ENCODE assay signal across 8 cellular contexts in the genomic region with DNA sequence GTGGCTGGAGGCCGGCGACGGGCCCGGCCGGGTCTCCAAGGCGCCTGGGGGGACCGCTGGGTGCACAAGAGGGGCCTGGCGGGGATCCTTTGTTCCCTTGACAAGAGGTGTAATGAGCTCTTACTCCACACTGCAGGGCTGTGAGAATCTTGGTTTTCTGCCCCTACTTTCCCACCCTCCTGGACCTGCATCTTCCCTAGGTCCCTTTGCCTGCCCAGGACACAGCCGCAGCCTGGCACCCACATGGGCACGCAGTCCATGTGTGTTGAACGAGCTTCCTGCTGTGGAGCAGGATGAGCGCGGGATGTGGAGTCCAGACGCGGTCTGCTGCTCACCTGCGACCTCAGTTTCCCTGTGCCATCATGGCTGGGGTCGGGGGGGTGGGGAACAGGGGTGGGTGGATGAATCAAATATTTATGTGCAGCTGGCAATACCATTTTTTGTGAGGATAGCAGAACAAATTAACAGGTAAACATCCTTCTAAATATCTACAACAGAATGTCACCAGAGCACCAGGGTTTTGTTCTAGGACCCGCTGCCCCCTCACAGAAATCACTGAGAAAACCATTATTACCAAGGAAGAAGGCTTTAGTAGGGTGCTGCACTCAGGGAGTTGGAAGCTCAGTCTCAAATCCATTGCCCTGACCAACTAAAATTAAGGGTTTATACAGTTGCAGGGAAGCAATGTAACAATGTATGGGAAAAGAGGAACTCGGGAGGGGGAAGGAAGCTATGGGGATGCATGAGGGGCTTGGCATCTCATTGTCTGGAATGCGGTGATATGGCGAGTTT. TPM values are rescaled to one million over a fixed set of nuclear protein-coding genes. Genes with fewer than 3 reads are reported as not detected.
DNase-seq lines count a peak whose midpoint lies in the region; ATAC-seq and TF ChIP-seq lines count a peak whose summit lies in the region.

No MANE protein-coding gene starts in this region.

- H3K4me1 ChIP-seq in psoas muscle = peaks cover 14% of the 10 kb centered on the region

- POLR2A ChIA-PET in RWPE1 (lab: Yijun Ruan, JAX; ENCODE audit: low non-redundant PET) = interaction anchor here (1.0 to 1.7 kb wide), 2 partner anchors 48 to 126 kb away, joined by 3 to 4 read pairs; partner anchors contain the start of gene ATE1

- intact Hi-C loops in psoas muscle (cut with DNase I) = loop anchor here in 1 of 2 donors (2.0 to 10.0 kb wide), 3 partner anchors 47 to 139 kb away; partner anchors contain the start of gene ATE1

- H3K36me3 ChIP-seq in psoas muscle (ENCODE audit: insufficient read depth in 1 of 2, low read depth in 1 of 2) = peaks cover 1 to 21% of the 10 kb centered on the region in 2 donors

- DNase-seq in RWPE1 (ENCODE audit: low spot score) (no peak), fibroblast of pulmonary artery (ENCODE audit: low read depth) (no peak), psoas muscle (no peak), NCI-H345 treated with DMSO at 0.1 percent for 48 hours (lab: John Stamatoyannopoulos, UW; ENCODE audit: unreplicated experiment) (no peak)

- H3K27ac ChIP-seq in 22Rv1 (peak overlapping the region; percentile 97), RWPE1 (peak overlapping the region; percentile 96), psoas muscle (peak overlapping the region; percentile 89)

- ATAC-seq in GM19395 (IDR thresholded peaks at IDR 0.05; ENCODE audit: unreplicated experiment) (peak; percentile 25), psoas muscle (peak; percentile 10 to 35 (median 24)), HG03039 (IDR thresholded peaks at IDR 0.05; ENCODE audit: unreplicated experiment) (no peak), GM18505 (IDR thresholded peaks at IDR 0.05; ENCODE audit: unreplicated experiment) (no peak)

- no peak for TF ChIP-seq POLR2A in GM18505 (IDR thresholded peaks at IDR 0.05; ENCODE audit: borderline replicate concordance, extremely low read depth, insufficient read depth, insufficient read length)

- peak; percentile 65 for TF ChIP-seq CTCF in 22Rv1 (IDR thresholded peaks at IDR 0.05)
- peak; percentile 92 for TF ChIP-seq CTCF in RWPE1 (conservative IDR thresholded peaks at IDR 0.05; ENCODE audit: low read depth)
- peak; percentile 30 for TF ChIP-seq CTCF in fibroblast of pulmonary artery (IDR thresholded peaks at IDR 0.05; ENCODE audit: low read length, missing control alignments)
- peak; percentile 64 for TF ChIP-seq CTCF in psoas muscle (IDR thresholded peaks at IDR 0.05)

- CTCF ChIA-PET in RWPE1 (lab: Yijun Ruan, JAX) = interaction anchor here (0.6 to 1.7 kb wide), 16 partner anchors 9 to 984 kb away, joined by 3 to 10 read pairs (median 4); no protein-coding TSS in a partner anchor

- WGBS in psoas muscle, 3 donors = 36 to 60% (median 45%) methylated on average over 15 to 21 of the region's 21 CpGs

- H3K27me3 ChIP-seq in psoas muscle (ENCODE audit: insufficient read depth in 3 of 3, low read length in 2 of 3) = no peaks in the 10 kb centered on the region

- H3K9me3 ChIP-seq in psoas muscle = no peaks in the 10 kb centered on the region

- peak overlapping the region; percentile 67 for H3K4me3 ChIP-seq in fibroblast of pulmonary artery (replicated peaks; ENCODE audit: low read depth, low read length)
- H3K4me3 ChIP-seq in psoas muscle = peak overlapping the region; percentile 75

RNA-seq across cellular contexts. Expression of gene NSMCE4A, which starts 0.5 kb away (rescaled TPM):
- total RNA-seq in psoas muscle = 10 to 100 TPM; 10.7 to 17.7 (median 14.6) TPM
- 10 to 100 TPM; 11.9 to 41.9 (median 21.2) TPM for polyA plus RNA-seq in psoas muscle

RNA-seq across cellular contexts. Expression of gene TACC2, which starts 13.5 kb away (rescaled TPM):
- 100 to 1,000 TPM; 313 to 439 (median 431) TPM for total RNA-seq in psoas muscle
- polyA plus RNA-seq in psoas muscle = 100 to 1,000 TPM in 2 of 3 donors, 10 to 100 TPM in 1; 44.0 to 168 (median 148) TPM

RNA-seq across cellular contexts. Expression of gene ATE1, which starts 47.7 kb away (rescaled TPM):
- 10 to 100 TPM; 28.4 to 36.9 (median 31.4) TPM for total RNA-seq in psoas muscle
- 10 to 100 TPM; 11.6 to 25.1 (median 15.7) TPM for polyA plus RNA-seq in psoas muscle

Comparison
In these comparisons a context has a peak if more than half of its experiments do, and no peak if none do; other contexts are left out.
1. CTCF ChIP-seq: peak in every context shown above with its lines; median percentile 92 in RWPE1; 65 in 22Rv1; 64 in psoas muscle; 30 in fibroblast of pulmonary artery.
2. ATAC-seq: peak in GM19395 (single experiment) and psoas muscle (4 of 4); none in HG03039 (single experiment) and GM18505 (single experiment).
3. Peak in every context shown above with its lines, with median percentiles within 50 percentile points of each other: H3K27ac ChIP-seq.